25 cellular contexts compared by ENCODE assay signal in genomic region chr1:67434491-67434890, GRCh38. TPM values are rescaled to one million over a fixed set of nuclear protein-coding genes. Genes with fewer than 3 reads are reported as not detected.
DNase-seq lines count a peak whose midpoint lies in the region; ATAC-seq and TF ChIP-seq lines count a peak whose summit lies in the region.
"Had no signal": no experiment of that assay in that cellular context is flagged by ENCODE, and none has a peak within 500 bp of the region (broad histone marks: within the 10 kb centered on the region; RNA-seq: fewer than 3 reads in every experiment).

No MANE protein-coding gene starts in this region.

- H3K27me3 ChIP-seq in BJ (ENCODE audit: control insufficient read depth, insufficient read depth, low read length) (0 out of 2 replicates have a peak, but pooled peaks cover 1% of the 10 kb centered on the region), mesendoderm (ENCODE audit: insufficient read depth, low read length, poor library complexity) (no peaks in the 10 kb centered on the region)
- H3K27me3 ChIP-seq: suprapubic skin had no signal

- H3K56ac ChIP-seq in mesendoderm (ENCODE audit: low read length): no peak overlapping the region

- POLR2A ChIA-PET in BJ (lab: Charles Lee): no interaction called here

- no peak overlapping the region for H2AK5ac ChIP-seq in mesendoderm (ENCODE audit: low read length)

- no peak overlapping the region for H4K8ac ChIP-seq in mesendoderm (ENCODE audit: low read depth, low read length)

- no peaks in the 10 kb centered on the region for H3K36me3 Mint-ChIP-seq in chondrocyte (ENCODE audit: low read depth)
- peaks cover 3% of the 10 kb centered on the region for H3K36me3 Mint-ChIP-seq in neural crest cell (ENCODE audit: low read depth)

- H3K36me3 ChIP-seq in BJ (ENCODE audit: control insufficient read depth, insufficient read depth, low read length) (no peaks in the 10 kb centered on the region; the same call in 1 of the 2 replicates), mesendoderm (ENCODE audit: control insufficient read depth, insufficient read depth, low read length) (no peaks in the 10 kb centered on the region)
- H3K36me3 ChIP-seq: suprapubic skin had no signal

- H2BK5ac ChIP-seq in mesendoderm (ENCODE audit: low read length): no peak overlapping the region

- no peak overlapping the region for H3K27ac ChIP-seq in mesendoderm (ENCODE audit: low read depth, low read length)
- H3K27ac ChIP-seq: suprapubic skin had no signal

- H4K5ac ChIP-seq in mesendoderm (ENCODE audit: low read length): no peak overlapping the region

- H3K4me1 ChIP-seq in mesendoderm (ENCODE audit: control insufficient read depth, low read depth, low read length): peaks cover 4% of the 10 kb centered on the region

- H3K79me1 ChIP-seq in mesendoderm (ENCODE audit: low read length): no peaks in the 10 kb centered on the region

- H3K79me2 ChIP-seq in mesendoderm (ENCODE audit: control insufficient read depth, insufficient read depth, low read length): peaks cover 6% of the 10 kb centered on the region

- no peak overlapping the region for H2BK15ac ChIP-seq in mesendoderm (replicated peaks; ENCODE audit: low read depth)

- CTCF ChIA-PET in BJ (lab: Yijun Ruan, JAX): no interaction called here

- H3K4ac ChIP-seq in mesendoderm (ENCODE audit: low read depth, low read length): no peak overlapping the region

- H3K4me3 Mint-ChIP-seq in chondrocyte (ENCODE audit: unreplicated experiment): no peak overlapping the region
- H3K4me3 Mint-ChIP-seq in neural crest cell: peak overlapping the region; percentile 34
- H3K4me3 Mint-ChIP-seq: activated naive CD8-positive, alpha-beta T cell treated with anti-CD3 and anti-CD28 coated beads, Interleukin-2, amount 10 ng/mL, durations not matched to agents 7 days and 5 days; CD4-positive, alpha-beta memory T cell; nephron progenitor cell; stimulated activated effector memory CD8-positive, alpha-beta T cell treated with anti-CD3 and anti-CD28 coated beads, Interleukin-12 subunit alpha, Interleukin-12 subunit beta, amount 100 ng/mL, for 72 hours had no signal

- H3K4me1 Mint-ChIP-seq in chondrocyte (ENCODE audit: low read depth) (peaks cover 37% of the 10 kb centered on the region), neural crest cell (peaks cover 12% of the 10 kb centered on the region)

- ATAC-seq in GM18868 (IDR thresholded peaks at IDR 0.05; ENCODE audit: unreplicated experiment): no peak
- ATAC-seq: right cardiac atrium; stimulated activated effector memory CD8-positive, alpha-beta T cell treated with anti-CD3 and anti-CD28 coated beads, Interleukin-12 subunit alpha, Interleukin-12 subunit beta, amount 100 ng/mL, for 72 hours had no signal

- TF ChIP-seq CTCF in BJ (IDR thresholded peaks at IDR 0.05; ENCODE audit: insufficient read depth, low read depth, low read length) (no peak), HFF-Myc (IDR thresholded peaks at IDR 0.05; ENCODE audit: low read depth, low read length, missing control alignments) (no peak), chondrocyte (IDR thresholded peaks at IDR 0.05) (no peak), neural crest cell (conservative IDR thresholded peaks at IDR 0.05) (no peak)

- DNase-seq in BJ (ENCODE audit: low read depth): peak; percentile 31
- DNase-seq in HFF-Myc (ENCODE audit: extremely low read depth, low read depth): peak; percentile 44
- no peak for DNase-seq in chondrocyte (ENCODE audit: low spot score)
- no peak for DNase-seq in neural crest cell (ENCODE audit: low read depth, low spot score)
- no peak for DNase-seq in MV-4-11 (lab: John Stamatoyannopoulos, UW)
- DNase-seq in GDM1 (lab: John Stamatoyannopoulos, UW): no peak
- DNase-seq in mesendoderm: no peak
- DNase-seq: activated effector memory CD4-positive, alpha-beta T cell treated with anti-CD3 and anti-CD28 coated beads, Interleukin-2, amount 50 U/mL, for 16 hours; activated naive CD8-positive, alpha-beta T cell treated with anti-CD3 and anti-CD28 coated beads, Interleukin-2, amount 10 ng/mL, durations not matched to agents 7 days and 5 days; activated T-cell treated with anti-CD3 and anti-CD28 coated beads for 4 hours; CD4-positive, alpha-beta memory T cell; central memory CD4-positive, alpha-beta T cell; EL; head of caudate nucleus; NCI-H1417 treated with DMSO at 0.1 percent for 48 hours; NCI-H2081 treated with DMSO at 0.1 percent for 48 hours; NCI-H345; nephron progenitor cell; right cardiac atrium; stimulated activated CD4-positive, alpha-beta T cell treated with anti-CD3 and anti-CD28 coated beads, Interleukin-4, amount 100 ng/mL, for 24 hours; T-helper 2 cell had no signal

- no peak overlapping the region for H3K9ac ChIP-seq in mesendoderm (ENCODE audit: low read length)
- H3K9ac ChIP-seq: parathyroid adenoma had no signal

- H3K27me3 Mint-ChIP-seq in chondrocyte (ENCODE audit: low read depth): no peaks in the 10 kb centered on the region
- peaks cover 2% of the 10 kb centered on the region for H3K27me3 Mint-ChIP-seq in neural crest cell (ENCODE audit: low read depth)
- H3K27me3 Mint-ChIP-seq: CD4-positive, alpha-beta memory T cell had no signal

- WGBS in mesendoderm (ENCODE audit: extremely low coverage, insufficient coverage, low lambda C conversion rate): no CpG with 5 or more reads among the region's 2 CpGs

- H3K27ac Mint-ChIP-seq in chondrocyte (ENCODE audit: unreplicated experiment) (peak overlapping the region; percentile 70), neural crest cell (ENCODE audit: unreplicated experiment) (no peak overlapping the region)
- H3K27ac Mint-ChIP-seq: activated naive CD8-positive, alpha-beta T cell treated with anti-CD3 and anti-CD28 coated beads, Interleukin-2, amount 10 ng/mL, durations not matched to agents 7 days and 5 days; nephron progenitor cell; stimulated activated effector memory CD8-positive, alpha-beta T cell treated with anti-CD3 and anti-CD28 coated beads, Interleukin-12 subunit alpha, Interleukin-12 subunit beta, amount 100 ng/mL, for 72 hours had no signal

- H3K4me2 ChIP-seq in mesendoderm (ENCODE audit: low read length): no peak overlapping the region

- H3K9me3 Mint-ChIP-seq in chondrocyte (ENCODE audit: low read depth) (no peaks in the 10 kb centered on the region), neural crest cell (no peaks in the 10 kb centered on the region)
- H3K9me3 Mint-ChIP-seq: activated naive CD8-positive, alpha-beta T cell treated with anti-CD3 and anti-CD28 coated beads, Interleukin-2, amount 10 ng/mL, durations not matched to agents 7 days and 5 days; CD4-positive, alpha-beta memory T cell; nephron progenitor cell; stimulated activated effector memory CD8-positive, alpha-beta T cell treated with anti-CD3 and anti-CD28 coated beads, Interleukin-12 subunit alpha, Interleukin-12 subunit beta, amount 100 ng/mL, for 72 hours had no signal

- no peak overlapping the region for H2BK120ac ChIP-seq in mesendoderm (ENCODE audit: low read depth, low read length)

- H3K4me3 ChIP-seq in BJ (ENCODE audit: low read depth, low read length) (no peak overlapping the region), HFF-Myc (replicated peaks; ENCODE audit: low read depth, low read length) (no peak overlapping the region), mesendoderm (ENCODE audit: low read length) (no peak overlapping the region)
- H3K4me3 ChIP-seq: suprapubic skin had no signal

- no peak overlapping the region for H3K23ac ChIP-seq in mesendoderm (ENCODE audit: low read length)

- H3K18ac ChIP-seq in mesendoderm (ENCODE audit: low read length): no peak overlapping the region

RNA-seq across cellular contexts. Expression of gene SERBP1, which starts 4.3 kb away (rescaled TPM):
- polyA plus RNA-seq in BJ (2011; rRNA removed): 94.1 and 184 TPM in 2 replicates
- polyA minus RNA-seq in BJ (2011; rRNA and poly(A)+ RNA removed): 62.0 and 64.8 TPM in 2 replicates
- 143 to 175 TPM (median 145 TPM) in 3 replicates for total RNA-seq in chondrocyte
- total RNA-seq in neural crest cell: 370 and 378 TPM in 2 replicates
- polyA plus RNA-seq in mesendoderm (2013, experiment 1 of 2): 666 TPM
- polyA plus RNA-seq in mesendoderm (2013, experiment 2 of 2): 677 TPM

Comparison
In these comparisons a context has a peak if more than half of its experiments do, and no peak if none do; other contexts are left out.
1. DNase-seq: peak in BJ (single experiment) and HFF-Myc (single experiment); none in chondrocyte (single experiment), neural crest cell (single experiment), MV-4-11 (single experiment), GDM1 (single experiment) and mesendoderm (single experiment).